ENCODE assay signal across 1 cellular context in genomic region chr16:89561195-89562026, GRCh38.
A peak's percentile ranks its signal among the peaks of the same experiment; 100 is the strongest.
TF ChIP-seq lines count a peak whose summit lies in the region.

No MANE protein-coding gene starts in this region.

TF ChIP-seq in H1, 55 proteins besides CTCF, POLR2A, EP300 and RAD21:
- TF ChIP-seq POLR2AphosphoS5 (IDR thresholded peaks at IDR 0.05; ENCODE audit: low read depth, low read length): peak; percentile 67; the same call in 1 of the 2 replicates
- 0 out of 2 replicates have a peak, but pooled peaks have one; percentile 6 for TF ChIP-seq SP1 (IDR thresholded peaks at IDR 0.05; ENCODE audit: low read depth, low read length)
- TF ChIP-seq BRCA1 (IDR thresholded peaks at IDR 0.05; ENCODE audit: low read depth, low read length): no peak
- no peak for TF ChIP-seq SIN3A (conservative IDR thresholded peaks at IDR 0.05 in 1 of 2, IDR thresholded peaks at IDR 0.05 in 1 of 2; ENCODE audit: low read depth in 1 of 2, low read length in 2 of 2)
- no peak for TF ChIP-seq CHD1 (IDR thresholded peaks at IDR 0.05; ENCODE audit: low read depth, low read length)
